ENCODE assay signal across 16 cellular contexts in the genomic region with DNA sequence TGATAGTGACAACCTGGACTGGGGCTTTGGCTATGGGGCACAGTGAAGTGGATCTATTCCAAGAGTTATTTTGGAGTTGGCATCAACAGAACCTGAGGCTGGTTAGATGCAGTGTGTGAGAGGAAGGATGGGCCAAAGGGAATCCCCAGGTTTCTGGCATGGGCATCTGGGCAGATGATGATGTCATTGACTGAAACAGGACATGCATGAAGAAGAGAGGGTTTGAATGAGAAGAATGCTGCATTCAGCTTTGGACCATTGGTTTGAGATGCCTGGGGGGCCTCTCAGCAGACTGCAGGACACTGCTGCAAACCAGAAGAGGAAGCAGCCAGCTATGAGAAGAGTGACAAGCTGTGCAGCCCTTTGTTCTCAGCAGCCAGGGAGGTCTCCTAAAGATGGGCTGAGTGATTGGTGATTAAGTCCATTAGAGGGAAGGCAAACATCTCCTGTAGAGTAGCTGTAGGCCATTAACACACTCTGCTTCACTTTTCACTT. TPM values are rescaled to one million over a fixed set of nuclear protein-coding genes. Genes with fewer than 3 reads are reported as not detected.
A peak's percentile ranks its signal among the peaks of the same experiment; 100 is the strongest.
DNase-seq lines count a peak whose midpoint lies in the region; ATAC-seq and TF ChIP-seq lines count a peak whose summit lies in the region.
"Had no signal": no experiment of that assay in that cellular context is flagged by ENCODE, and none has a peak within 500 bp of the region (broad histone marks: within the 10 kb centered on the region; RNA-seq: fewer than 3 reads in every experiment).

No MANE protein-coding gene starts in this region.

- no peak overlapping the region for H2BK120ac ChIP-seq in mesenchymal stem cell (ENCODE audit: low read depth, low read length)

- H3K4me1 Mint-ChIP-seq in activated B cell treated with CpG ODN at 0.5 μM for 24 hours, result peaks cover 29% of the 10 kb centered on the region
- H3K4me1 Mint-ChIP-seq in CD8-positive, alpha-beta T cell (ENCODE audit: low read depth), result peaks cover 3% of the 10 kb centered on the region
- H3K4me1 Mint-ChIP-seq: activated CD4-positive, alpha-beta T cell treated with anti-CD3 and anti-CD28 coated beads, Interleukin-2, amount 10 ng/mL, durations not matched to agents 7 days and 5 days; neural crest cell had no signal

- DNase-seq in NCI-H2081 (lab: John Stamatoyannopoulos, UW), result peak; percentile 73 to 94
- DNase-seq in activated B cell treated with CpG ODN at 0.5 μM for 24 hours, result no peak
- DNase-seq in mesenchymal stem cell, result no peak
- no peak for DNase-seq in transverse colon
- DNase-seq in activated effector memory CD4-positive, alpha-beta T cell treated with Interleukin-2 at 50 U/mL for 16 hours, result no peak
- no peak for DNase-seq in CD8-positive, alpha-beta T cell
- DNase-seq: activated CD4-positive, alpha-beta T cell treated with anti-CD3 and anti-CD28 coated beads, Interleukin-2, amount 10 ng/mL, durations not matched to agents 7 days and 5 days; aorta; MV-4-11 had no signal

- peak; percentile 72 for ATAC-seq in GM18868 (IDR thresholded peaks at IDR 0.05; ENCODE audit: unreplicated experiment)
- peak; percentile 35 for ATAC-seq in activated B cell treated with CpG ODN at 0.5 μM for 24 hours (ENCODE audit: low read depth)
- no peak for ATAC-seq in HG02588 (IDR thresholded peaks at IDR 0.05; ENCODE audit: unreplicated experiment)
- no peak for ATAC-seq in CD8-positive, alpha-beta T cell

- intact Hi-C loops in activated B cell treated with CpG ODN at 0.5 μM for 24 hours (cut with micrococcal nuclease) (no loop called here), transverse colon (cut with DNase I; ENCODE audit: low total_unique reads) (no loop called here)
- intact Hi-C loops in CD8-positive, alpha-beta T cell (cut with DNase I, micrococcal nuclease), result no loop called here

- H3K27ac ChIP-seq in mesenchymal stem cell (ENCODE audit: low read length, poor library complexity, severe bottlenecking) (peak overlapping the region; percentile 41), transverse colon (no peak overlapping the region)
- no peak overlapping the region for H3K27ac ChIP-seq in CD8-positive, alpha-beta T cell (ENCODE audit: low read depth, low read length)
- H3K27ac ChIP-seq: BLaER1 treated with 17β-estradiol and CSF1 and Interleukin-3, amounts not matched to agents 10 nM and 100 nM had no signal

- TF ChIP-seq POLR2A in transverse colon (IDR thresholded peaks at IDR 0.05), result no peak

- H3K4me3 ChIP-seq in mesenchymal stem cell (ENCODE audit: insufficient read depth in 1 of 2, low read depth in 1 of 2, low read length in 2 of 2), result no peak overlapping the region
- H3K4me3 ChIP-seq in transverse colon, result no peak overlapping the region
- H3K4me3 ChIP-seq in CD8-positive, alpha-beta T cell (ENCODE audit: low read depth, low read length), result no peak overlapping the region
- H3K4me3 ChIP-seq: BLaER1 treated with 17β-estradiol and CSF1 and Interleukin-3, amounts not matched to agents 10 nM and 100 nM; HAP-1 had no signal

- no peak overlapping the region for H3K9ac ChIP-seq in mesenchymal stem cell (ENCODE audit: low read length)
- H3K9ac ChIP-seq: BLaER1 treated with 17β-estradiol and CSF1 and Interleukin-3, amounts not matched to agents 10 nM and 100 nM had no signal

- H3K4me1 ChIP-seq in mesenchymal stem cell (ENCODE audit: control insufficient read depth, insufficient read depth, low read depth, low read length) (peaks cover 10% of the 10 kb centered on the region), transverse colon (no peaks in the 10 kb centered on the region)
- no peaks in the 10 kb centered on the region for H3K4me1 ChIP-seq in CD8-positive, alpha-beta T cell (ENCODE audit: insufficient read depth, low read length)
- H3K4me1 ChIP-seq: HAP-1 had no signal

- no peak for TF ChIP-seq EP300 in transverse colon (IDR thresholded peaks at IDR 0.05; ENCODE audit: low read depth)

- H3K4ac ChIP-seq in mesenchymal stem cell (ENCODE audit: low read depth in 1 of 2, low read length in 2 of 2), result no peak overlapping the region

- no peak overlapping the region for H4K8ac ChIP-seq in mesenchymal stem cell (ENCODE audit: low read length)

- no peak overlapping the region for H4K91ac ChIP-seq in mesenchymal stem cell (ENCODE audit: low read length)

- no peak overlapping the region for H3K14ac ChIP-seq in mesenchymal stem cell (ENCODE audit: low read length in 2 of 2)

- peak overlapping the region in 1 of 2 experiments; percentile 50 for H3K18ac ChIP-seq in mesenchymal stem cell (ENCODE audit: low read depth in 1 of 2, low read length in 2 of 2)

- CTCF ChIA-PET in activated B cell treated with CpG ODN at 0.5 μM for 24 hours (lab: Charles Lee), result interaction anchor here (0.8 kb wide), 1 partner anchor 49 kb away, joined by 3 read pairs; no protein-coding TSS in a partner anchor
- CTCF ChIA-PET in CD8-positive, alpha-beta T cell (lab: Charles Lee), result no interaction called here

- H3K9me3 ChIP-seq in mesenchymal stem cell (ENCODE audit: control insufficient read depth, low read length) (peaks cover 5% of the 10 kb centered on the region), transverse colon (no peaks in the 10 kb centered on the region)
- H3K9me3 ChIP-seq in CD8-positive, alpha-beta T cell (ENCODE audit: low read length), result no peaks in the 10 kb centered on the region
- H3K9me3 ChIP-seq: HAP-1 had no signal

- H3K79me1 ChIP-seq in mesenchymal stem cell (replicated peaks; ENCODE audit: low read length, poor library complexity, severe bottlenecking), result no peaks in the 10 kb centered on the region

- H3K36me3 ChIP-seq in mesenchymal stem cell (ENCODE audit: control insufficient read depth in 1 of 2, insufficient read depth in 2 of 2, low read depth in 1 of 2, low read length in 2 of 2) (no peaks in the 10 kb centered on the region), transverse colon (no peaks in the 10 kb centered on the region)
- H3K36me3 ChIP-seq in CD8-positive, alpha-beta T cell (ENCODE audit: insufficient read depth, low read length), result no peaks in the 10 kb centered on the region
- H3K36me3 ChIP-seq: BLaER1 treated with 17β-estradiol and CSF1 and Interleukin-3, amounts not matched to agents 10 nM and 100 nM; HAP-1 had no signal

- no peak overlapping the region for H2BK12ac ChIP-seq in mesenchymal stem cell (ENCODE audit: low read length in 2 of 2)

- no peaks in the 10 kb centered on the region for H3K9me3 Mint-ChIP-seq in activated B cell treated with CpG ODN at 0.5 μM for 24 hours
- no peaks in the 10 kb centered on the region for H3K9me3 Mint-ChIP-seq in CD8-positive, alpha-beta T cell
- H3K9me3 Mint-ChIP-seq: activated CD4-positive, alpha-beta T cell treated with anti-CD3 and anti-CD28 coated beads, Interleukin-2, amount 10 ng/mL, durations not matched to agents 7 days and 5 days; activated T-helper 1 cell treated with anti-CD3 and anti-CD28 coated beads, Interleukin-12 subunit alpha, Interleukin-12 subunit beta, Interleukin-2, Interleukin-4 antibody, amounts not matched to agents 30 ng/mL and 10 ng/mL and 1 ng/mL, durations not matched to agents 14 hours and 24 hours and 36 hours had no signal

- no peak overlapping the region for H2AK5ac ChIP-seq in mesenchymal stem cell (ENCODE audit: low read length, severe bottlenecking)

- no peak overlapping the region for H3K4me3 Mint-ChIP-seq in activated B cell treated with CpG ODN at 0.5 μM for 24 hours
- no peak overlapping the region for H3K4me3 Mint-ChIP-seq in CD8-positive, alpha-beta T cell
- H3K4me3 Mint-ChIP-seq: activated CD4-positive, alpha-beta T cell treated with anti-CD3 and anti-CD28 coated beads, Interleukin-2, amount 10 ng/mL, durations not matched to agents 7 days and 5 days; activated T-helper 1 cell treated with anti-CD3 and anti-CD28 coated beads, Interleukin-12 subunit alpha, Interleukin-12 subunit beta, Interleukin-2, Interleukin-4 antibody, amounts not matched to agents 30 ng/mL and 10 ng/mL and 1 ng/mL, durations not matched to agents 14 hours and 24 hours and 36 hours; neural crest cell had no signal

- no peaks in the 10 kb centered on the region for H3K36me3 Mint-ChIP-seq in activated B cell treated with CpG ODN at 0.5 μM for 24 hours (ENCODE audit: low read depth)
- H3K36me3 Mint-ChIP-seq in CD8-positive, alpha-beta T cell, result no peaks in the 10 kb centered on the region

- H2BK15ac ChIP-seq in mesenchymal stem cell (ENCODE audit: low read depth, poor library complexity, severe bottlenecking), result no peak overlapping the region

- H3K27me3 ChIP-seq in mesenchymal stem cell (ENCODE audit: control insufficient read depth in 1 of 2, insufficient read depth in 1 of 2, low read length in 2 of 2), result peaks cover 0 to 4% of the 10 kb centered on the region in 2 experiments
- H3K27me3 ChIP-seq in transverse colon, result no peaks in the 10 kb centered on the region
- H3K27me3 ChIP-seq in CD8-positive, alpha-beta T cell (ENCODE audit: insufficient read depth, low read length), result no peaks in the 10 kb centered on the region
- H3K27me3 ChIP-seq: BLaER1 treated with 17β-estradiol and CSF1 and Interleukin-3, amounts not matched to agents 10 nM and 100 nM had no signal

- in situ Hi-C loops in transverse colon (cut with MboI; ENCODE audit: low pct_ligation_motif_present in 1 of 4, low pct_unique_long_range_greater_than_20kb in 1 of 4, low sequenced_read_pairs in 3 of 4), result no loop called here

- H3K27me3 Mint-ChIP-seq in activated B cell treated with CpG ODN at 0.5 μM for 24 hours, result no peaks in the 10 kb centered on the region
- H3K27me3 Mint-ChIP-seq in CD8-positive, alpha-beta T cell (ENCODE audit: low read depth), result no peaks in the 10 kb centered on the region
- H3K27me3 Mint-ChIP-seq: activated CD4-positive, alpha-beta T cell treated with anti-CD3 and anti-CD28 coated beads, Interleukin-2, amount 10 ng/mL, durations not matched to agents 7 days and 5 days had no signal

- POLR2A ChIA-PET in activated B cell treated with CpG ODN at 0.5 μM for 24 hours (lab: Charles Lee), result interaction anchor here (0.5 to 1.1 kb wide), 3 partner anchors 23 to 115 kb away, joined by 3 to 5 read pairs (median 3); partner anchors contain the start of gene PIK3CG
- POLR2A ChIA-PET in CD8-positive, alpha-beta T cell (lab: Charles Lee), result no interaction called here

- no peak overlapping the region for H2BK5ac ChIP-seq in mesenchymal stem cell (ENCODE audit: low read depth, low read length, poor library complexity, severe bottlenecking)

- peak overlapping the region; percentile 19 for H3K27ac Mint-ChIP-seq in activated B cell treated with CpG ODN at 0.5 μM for 24 hours
- no peak overlapping the region for H3K27ac Mint-ChIP-seq in CD8-positive, alpha-beta T cell
- H3K27ac Mint-ChIP-seq: activated CD4-positive, alpha-beta T cell treated with anti-CD3 and anti-CD28 coated beads, Interleukin-2, amount 10 ng/mL, durations not matched to agents 7 days and 5 days; activated T-helper 1 cell treated with anti-CD3 and anti-CD28 coated beads, Interleukin-12 subunit alpha, Interleukin-12 subunit beta, Interleukin-2, Interleukin-4 antibody, amounts not matched to agents 30 ng/mL and 10 ng/mL and 1 ng/mL, durations not matched to agents 14 hours and 24 hours and 36 hours had no signal

- no peak overlapping the region for H2AFZ ChIP-seq in mesenchymal stem cell (ENCODE audit: low read depth, low read length)

- no peak overlapping the region for H3K23ac ChIP-seq in mesenchymal stem cell (ENCODE audit: low read length in 2 of 2)

- H3K4me2 ChIP-seq in mesenchymal stem cell (ENCODE audit: low read length, poor library complexity, severe bottlenecking), result peak overlapping the region; percentile 27
- H3K4me2 ChIP-seq: BLaER1 treated with 17β-estradiol and CSF1 and Interleukin-3, amounts not matched to agents 10 nM and 100 nM had no signal

- TF ChIP-seq CTCF in activated B cell treated with CpG ODN at 0.5 μM for 24 hours (IDR thresholded peaks at IDR 0.05), result no peak
- no peak for TF ChIP-seq CTCF in transverse colon (IDR thresholded peaks at IDR 0.05)
- no peak for TF ChIP-seq CTCF in CD8-positive, alpha-beta T cell (IDR thresholded peaks at IDR 0.05)

RNA-seq across cellular contexts. Expression of gene PIK3CG, which starts 23.1 kb away (rescaled TPM):
- total RNA-seq in activated B cell treated with CpG ODN at 0.5 μM for 24 hours, result 62.0 and 63.6 TPM in 2 replicates
- polyA plus RNA-seq in mesenchymal stem cell (2013, experiment 1 of 2), result 5.1 TPM
- polyA plus RNA-seq in mesenchymal stem cell (2013, experiment 2 of 2), result 5.3 TPM
- 10 to 100 TPM in 2 of 4 donors, 1 to 10 TPM in 1, under 1 TPM in 1; 0.60 to 13.1 (median 9.8) TPM for total RNA-seq in transverse colon
- 10 to 100 TPM; 30.8 to 32.5 TPM for total RNA-seq in CD8-positive, alpha-beta T cell
- total RNA-seq: neural crest cell had no signal
- polyA plus RNA-seq: keratinocyte had no signal

Comparison
In these comparisons a context has a peak if more than half of its experiments do, and no peak if none do; other contexts are left out.
1. ATAC-seq: peak in GM18868 (single experiment) and activated B cell treated with CpG ODN at 0.5 μM for 24 hours (single experiment); none in HG02588 (single experiment) and CD8-positive, alpha-beta T cell (single experiment).
2. DNase-seq: peak in NCI-H2081 (2 of 2); none in activated B cell treated with CpG ODN at 0.5 μM for 24 hours (single experiment), mesenchymal stem cell (single experiment), transverse colon (single experiment), activated effector memory CD4-positive, alpha-beta T cell treated with Interleukin-2 at 50 U/mL for 16 hours (single experiment) and CD8-positive, alpha-beta T cell (0 of 7).